Comparison of ENCODE assay signal across 1 cellular context in the genomic region with DNA sequence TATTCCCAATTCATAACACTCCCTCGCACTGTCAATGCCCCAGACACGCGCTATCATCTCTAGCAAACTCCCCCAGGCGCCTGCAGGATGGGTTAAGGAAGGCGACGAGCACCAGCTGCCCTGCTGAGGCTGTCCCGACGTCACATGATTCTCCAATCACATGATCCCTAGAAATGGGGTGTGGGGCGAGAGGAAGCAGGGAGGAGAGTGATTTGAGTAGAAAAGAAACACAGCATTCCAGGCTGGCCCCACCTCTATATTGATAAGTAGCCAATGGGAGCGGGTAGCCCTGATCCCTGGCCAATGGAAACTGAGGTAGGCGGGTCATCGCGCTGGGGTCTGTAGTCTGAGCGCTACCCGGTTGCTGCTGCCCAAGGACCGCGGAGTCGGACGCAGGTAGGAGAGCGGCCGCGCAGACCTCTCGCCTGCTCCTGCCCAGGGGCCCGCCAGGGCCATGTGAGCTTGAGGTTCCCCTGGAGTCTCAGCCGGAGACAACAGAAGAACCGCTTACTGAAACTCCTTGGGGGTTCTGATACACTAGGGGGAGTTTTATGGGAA.
TF ChIP-seq lines count a peak whose summit lies in the region.

A gene (plus strand): TSS at position 364 of the 558 bp plus-strand sequence. CDS start 3,863 bp downstream, outside the sequence.

TF ChIP-seq in K562, 482 proteins besides CTCF, POLR2A, EP300 and RAD21 (continued from another document and continues in another):
- TF ChIP-seq, protein P1, sequence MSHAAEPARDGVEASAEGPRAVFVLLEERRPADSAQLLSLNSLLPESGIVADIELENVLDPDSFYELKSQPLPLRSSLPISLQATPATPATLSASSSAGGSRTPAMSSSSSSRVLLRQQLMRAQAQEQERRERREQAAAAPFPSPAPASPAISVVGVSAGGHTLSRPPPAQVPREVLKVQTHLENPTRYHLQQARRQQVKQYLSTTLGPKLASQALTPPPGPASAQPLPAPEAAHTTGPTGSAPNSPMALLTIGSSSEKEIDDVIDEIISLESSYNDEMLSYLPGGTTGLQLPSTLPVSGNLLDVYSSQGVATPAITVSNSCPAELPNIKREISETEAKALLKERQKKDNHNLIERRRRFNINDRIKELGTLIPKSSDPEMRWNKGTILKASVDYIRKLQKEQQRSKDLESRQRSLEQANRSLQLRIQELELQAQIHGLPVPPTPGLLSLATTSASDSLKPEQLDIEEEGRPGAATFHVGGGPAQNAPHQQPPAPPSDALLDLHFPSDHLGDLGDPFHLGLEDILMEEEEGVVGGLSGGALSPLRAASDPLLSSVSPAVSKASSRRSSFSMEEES (CRISPR knock-in tag; IDR thresholded peaks at IDR 0.05), result peak; percentile 96
- TF ChIP-seq FOXJ2 (tag; IDR thresholded peaks at IDR 0.05) (peak; percentile 45; the same call in 1 of the 2 replicates), SRF (CRISPR knock-in tag; IDR thresholded peaks at IDR 0.05) (peak in 1 of 2 experiments; percentile 89; a peak in 1 of 4 replicates), RNF2 (IDR thresholded peaks at IDR 0.05) (peak; percentile 40; the same call in 1 of the 2 replicates), ZNF589 (CRISPR knock-in tag; IDR thresholded peaks at IDR 0.05; ENCODE audit: low read depth) (peak; percentile 39; the same call in 1 of the 2 replicates), NONO (IDR thresholded peaks at IDR 0.05; ENCODE audit: low read depth in 2 of 2, low read length in 1 of 2) (no peak), POU5F1 (IDR thresholded peaks at IDR 0.05; ENCODE audit: borderline replicate concordance, low read depth, low read length, partially characterized antibody) (no peak), NEUROD1 (IDR thresholded peaks at IDR 0.05; ENCODE audit: borderline replicate concordance, low read depth, low read length, partially characterized antibody) (peak; percentile 69), ZNF586 (CRISPR knock-in tag; conservative IDR thresholded peaks at IDR 0.05) (no peak), FOS (IDR thresholded peaks at IDR 0.05; ENCODE audit: extremely low read depth, insufficient read length) (peak; percentile 92), RCOR1 (IDR thresholded peaks at IDR 0.05; ENCODE audit: borderline replicate concordance in 1 of 2, low read depth in 2 of 2, low read length in 2 of 2) (peak in 1 of 2 experiments; percentile 90; a peak in 2 of 4 replicates), NRF1 (conservative IDR thresholded peaks at IDR 0.05 in 1 of 2, IDR thresholded peaks at IDR 0.05 in 1 of 2) (peak; percentile 63 to 72), POLR2AphosphoS5 (IDR thresholded peaks at IDR 0.05; ENCODE audit: control insufficient read depth, insufficient read depth, low read depth, low read length) (no peak), TEAD4 (IDR thresholded peaks at IDR 0.05; ENCODE audit: low read length) (peak; percentile 68), TEAD4 (CRISPR knock-in tag; IDR thresholded peaks at IDR 0.05; ENCODE audit: borderline replicate concordance) (peak; percentile 60; the same call in 1 of the 2 replicates), CBFA2T3 (IDR thresholded peaks at IDR 0.05) (peak; percentile 46; the same call in 1 of the 2 replicates), ZNF316 (IDR thresholded peaks at IDR 0.05) (no peak), ZKSCAN1 (IDR thresholded peaks at IDR 0.05; ENCODE audit: low read depth, low read length) (0 out of 2 replicates have a peak, but pooled peaks have one; percentile 19), ZEB2 (IDR thresholded peaks at IDR 0.05) (peak; percentile 35; the same call in 1 of the 2 replicates), TBP (optimal IDR thresholded peaks at IDR 0.05; ENCODE audit: low read depth, low read length) (peak; percentile 52), GTF2E2 (tag; IDR thresholded peaks at IDR 0.05) (peak; percentile 58; the same call in 1 of the 2 replicates), RBM14 (IDR thresholded peaks at IDR 0.05; ENCODE audit: borderline replicate concordance, insufficient read depth, low read depth, low read length) (no peak), BHLHE40 (IDR thresholded peaks at IDR 0.05; ENCODE audit: low read length) (peak; percentile 50), ZNF165 (CRISPR knock-in tag; IDR thresholded peaks at IDR 0.05; ENCODE audit: borderline replicate concordance) (no peak), DACH1 (IDR thresholded peaks at IDR 0.05; ENCODE audit: partially characterized antibody) (peak; percentile 36), RBM25 (IDR thresholded peaks at IDR 0.05; ENCODE audit: low read depth, low read length, severe bottlenecking) (peak; percentile 81), ZBTB7A (IDR thresholded peaks at IDR 0.05; ENCODE audit: borderline replicate concordance, control insufficient read depth, low read depth, low read length) (peak; percentile 3; the same call in 1 of the 2 replicates), DNMT1 (IDR thresholded peaks at IDR 0.05) (no peak), SIRT6 (IDR thresholded peaks at IDR 0.05; ENCODE audit: low read depth, low read length) (no peak), SIN3B (IDR thresholded peaks at IDR 0.05; ENCODE audit: low read depth) (peak; percentile 91), ELF1 (tag; IDR thresholded peaks at IDR 0.05) (peak; percentile 38; the same call in 1 of the 2 replicates), SRSF1 (IDR thresholded peaks at IDR 0.05; ENCODE audit: low read depth, low read length) (no peak), MAZ (CRISPR knock-in tag; conservative IDR thresholded peaks at IDR 0.05 in 1 of 2, IDR thresholded peaks at IDR 0.05 in 1 of 2) (peak; percentile 34 to 72; a peak in 2 of 4 replicates), NFYB (IDR thresholded peaks at IDR 0.05; ENCODE audit: extremely low read depth, insufficient read length) (peak; percentile 96), OTX1 (CRISPR knock-in tag; IDR thresholded peaks at IDR 0.05) (no peak), RBBP5 (IDR thresholded peaks at IDR 0.05; ENCODE audit: borderline replicate concordance, insufficient read depth, low read length, poor library complexity, severe bottlenecking) (peak; percentile 40), CTBP1 (IDR thresholded peaks at IDR 0.05; ENCODE audit: borderline replicate concordance) (peak; percentile 33; the same call in 1 of the 2 replicates)
- TF ChIP-seq, protein P2, sequence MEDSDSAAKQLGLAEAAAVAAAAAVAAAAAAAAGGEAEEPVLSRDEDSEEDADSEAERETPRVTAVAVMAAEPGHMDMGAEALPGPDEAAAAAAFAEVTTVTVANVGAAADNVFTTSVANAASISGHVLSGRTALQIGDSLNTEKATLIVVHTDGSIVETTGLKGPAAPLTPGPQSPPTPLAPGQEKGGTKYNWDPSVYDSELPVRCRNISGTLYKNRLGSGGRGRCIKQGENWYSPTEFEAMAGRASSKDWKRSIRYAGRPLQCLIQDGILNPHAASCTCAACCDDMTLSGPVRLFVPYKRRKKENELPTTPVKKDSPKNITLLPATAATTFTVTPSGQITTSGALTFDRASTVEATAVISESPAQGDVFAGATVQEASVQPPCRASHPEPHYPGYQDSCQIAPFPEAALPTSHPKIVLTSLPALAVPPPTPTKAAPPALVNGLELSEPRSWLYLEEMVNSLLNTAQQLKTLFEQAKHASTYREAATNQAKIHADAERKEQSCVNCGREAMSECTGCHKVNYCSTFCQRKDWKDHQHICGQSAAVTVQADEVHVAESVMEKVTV (CRISPR knock-in tag; IDR thresholded peaks at IDR 0.05), result no peak
- TF ChIP-seq, protein P3, sequence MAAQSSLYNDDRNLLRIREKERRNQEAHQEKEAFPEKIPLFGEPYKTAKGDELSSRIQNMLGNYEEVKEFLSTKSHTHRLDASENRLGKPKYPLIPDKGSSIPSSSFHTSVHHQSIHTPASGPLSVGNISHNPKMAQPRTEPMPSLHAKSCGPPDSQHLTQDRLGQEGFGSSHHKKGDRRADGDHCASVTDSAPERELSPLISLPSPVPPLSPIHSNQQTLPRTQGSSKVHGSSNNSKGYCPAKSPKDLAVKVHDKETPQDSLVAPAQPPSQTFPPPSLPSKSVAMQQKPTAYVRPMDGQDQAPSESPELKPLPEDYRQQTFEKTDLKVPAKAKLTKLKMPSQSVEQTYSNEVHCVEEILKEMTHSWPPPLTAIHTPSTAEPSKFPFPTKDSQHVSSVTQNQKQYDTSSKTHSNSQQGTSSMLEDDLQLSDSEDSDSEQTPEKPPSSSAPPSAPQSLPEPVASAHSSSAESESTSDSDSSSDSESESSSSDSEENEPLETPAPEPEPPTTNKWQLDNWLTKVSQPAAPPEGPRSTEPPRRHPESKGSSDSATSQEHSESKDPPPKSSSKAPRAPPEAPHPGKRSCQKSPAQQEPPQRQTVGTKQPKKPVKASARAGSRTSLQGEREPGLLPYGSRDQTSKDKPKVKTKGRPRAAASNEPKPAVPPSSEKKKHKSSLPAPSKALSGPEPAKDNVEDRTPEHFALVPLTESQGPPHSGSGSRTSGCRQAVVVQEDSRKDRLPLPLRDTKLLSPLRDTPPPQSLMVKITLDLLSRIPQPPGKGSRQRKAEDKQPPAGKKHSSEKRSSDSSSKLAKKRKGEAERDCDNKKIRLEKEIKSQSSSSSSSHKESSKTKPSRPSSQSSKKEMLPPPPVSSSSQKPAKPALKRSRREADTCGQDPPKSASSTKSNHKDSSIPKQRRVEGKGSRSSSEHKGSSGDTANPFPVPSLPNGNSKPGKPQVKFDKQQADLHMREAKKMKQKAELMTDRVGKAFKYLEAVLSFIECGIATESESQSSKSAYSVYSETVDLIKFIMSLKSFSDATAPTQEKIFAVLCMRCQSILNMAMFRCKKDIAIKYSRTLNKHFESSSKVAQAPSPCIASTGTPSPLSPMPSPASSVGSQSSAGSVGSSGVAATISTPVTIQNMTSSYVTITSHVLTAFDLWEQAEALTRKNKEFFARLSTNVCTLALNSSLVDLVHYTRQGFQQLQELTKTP (IDR thresholded peaks at IDR 0.05; ENCODE audit: low read depth in 1 of 2, partially characterized antibody in 2 of 2), result peak in 1 of 2 experiments; percentile 84
- TF ChIP-seq, protein P4, sequence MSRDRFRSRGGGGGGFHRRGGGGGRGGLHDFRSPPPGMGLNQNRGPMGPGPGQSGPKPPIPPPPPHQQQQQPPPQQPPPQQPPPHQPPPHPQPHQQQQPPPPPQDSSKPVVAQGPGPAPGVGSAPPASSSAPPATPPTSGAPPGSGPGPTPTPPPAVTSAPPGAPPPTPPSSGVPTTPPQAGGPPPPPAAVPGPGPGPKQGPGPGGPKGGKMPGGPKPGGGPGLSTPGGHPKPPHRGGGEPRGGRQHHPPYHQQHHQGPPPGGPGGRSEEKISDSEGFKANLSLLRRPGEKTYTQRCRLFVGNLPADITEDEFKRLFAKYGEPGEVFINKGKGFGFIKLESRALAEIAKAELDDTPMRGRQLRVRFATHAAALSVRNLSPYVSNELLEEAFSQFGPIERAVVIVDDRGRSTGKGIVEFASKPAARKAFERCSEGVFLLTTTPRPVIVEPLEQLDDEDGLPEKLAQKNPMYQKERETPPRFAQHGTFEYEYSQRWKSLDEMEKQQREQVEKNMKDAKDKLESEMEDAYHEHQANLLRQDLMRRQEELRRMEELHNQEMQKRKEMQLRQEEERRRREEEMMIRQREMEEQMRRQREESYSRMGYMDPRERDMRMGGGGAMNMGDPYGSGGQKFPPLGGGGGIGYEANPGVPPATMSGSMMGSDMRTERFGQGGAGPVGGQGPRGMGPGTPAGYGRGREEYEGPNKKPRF (IDR thresholded peaks at IDR 0.05; ENCODE audit: low read depth, low read length), result no peak
- TF ChIP-seq, protein P5, sequence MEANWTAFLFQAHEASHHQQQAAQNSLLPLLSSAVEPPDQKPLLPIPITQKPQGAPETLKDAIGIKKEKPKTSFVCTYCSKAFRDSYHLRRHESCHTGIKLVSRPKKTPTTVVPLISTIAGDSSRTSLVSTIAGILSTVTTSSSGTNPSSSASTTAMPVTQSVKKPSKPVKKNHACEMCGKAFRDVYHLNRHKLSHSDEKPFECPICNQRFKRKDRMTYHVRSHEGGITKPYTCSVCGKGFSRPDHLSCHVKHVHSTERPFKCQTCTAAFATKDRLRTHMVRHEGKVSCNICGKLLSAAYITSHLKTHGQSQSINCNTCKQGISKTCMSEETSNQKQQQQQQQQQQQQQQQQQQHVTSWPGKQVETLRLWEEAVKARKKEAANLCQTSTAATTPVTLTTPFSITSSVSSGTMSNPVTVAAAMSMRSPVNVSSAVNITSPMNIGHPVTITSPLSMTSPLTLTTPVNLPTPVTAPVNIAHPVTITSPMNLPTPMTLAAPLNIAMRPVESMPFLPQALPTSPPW (CRISPR knock-in tag; IDR thresholded peaks at IDR 0.05), result peak; percentile 81
- TF ChIP-seq, protein P6, sequence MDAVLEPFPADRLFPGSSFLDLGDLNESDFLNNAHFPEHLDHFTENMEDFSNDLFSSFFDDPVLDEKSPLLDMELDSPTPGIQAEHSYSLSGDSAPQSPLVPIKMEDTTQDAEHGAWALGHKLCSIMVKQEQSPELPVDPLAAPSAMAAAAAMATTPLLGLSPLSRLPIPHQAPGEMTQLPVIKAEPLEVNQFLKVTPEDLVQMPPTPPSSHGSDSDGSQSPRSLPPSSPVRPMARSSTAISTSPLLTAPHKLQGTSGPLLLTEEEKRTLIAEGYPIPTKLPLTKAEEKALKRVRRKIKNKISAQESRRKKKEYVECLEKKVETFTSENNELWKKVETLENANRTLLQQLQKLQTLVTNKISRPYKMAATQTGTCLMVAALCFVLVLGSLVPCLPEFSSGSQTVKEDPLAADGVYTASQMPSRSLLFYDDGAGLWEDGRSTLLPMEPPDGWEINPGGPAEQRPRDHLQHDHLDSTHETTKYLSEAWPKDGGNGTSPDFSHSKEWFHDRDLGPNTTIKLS (IDR thresholded peaks at IDR 0.05; ENCODE audit: borderline replicate concordance, low read depth), result peak; percentile 47; the same call in 1 of the 2 replicates
- TF ChIP-seq, protein P7, sequence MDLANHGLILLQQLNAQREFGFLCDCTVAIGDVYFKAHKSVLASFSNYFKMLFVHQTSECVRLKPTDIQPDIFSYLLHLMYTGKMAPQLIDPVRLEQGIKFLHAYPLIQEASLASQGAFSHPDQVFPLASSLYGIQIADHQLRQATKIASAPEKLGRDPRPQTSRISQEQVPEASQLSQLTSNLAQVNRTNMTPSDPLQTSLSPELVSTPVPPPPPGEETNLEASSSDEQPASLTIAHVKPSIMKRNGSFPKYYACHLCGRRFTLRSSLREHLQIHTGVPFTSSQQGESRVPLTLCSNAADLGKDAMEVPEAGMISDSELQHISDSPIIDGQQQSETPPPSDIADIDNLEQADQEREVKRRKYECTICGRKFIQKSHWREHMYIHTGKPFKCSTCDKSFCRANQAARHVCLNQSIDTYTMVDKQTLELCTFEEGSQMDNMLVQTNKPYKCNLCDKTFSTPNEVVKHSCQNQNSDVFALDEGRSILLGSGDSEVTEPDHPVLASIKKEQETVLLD (IDR thresholded peaks at IDR 0.05), result peak; percentile 31; the same call in 1 of the 2 replicates
- TF ChIP-seq, protein P8, sequence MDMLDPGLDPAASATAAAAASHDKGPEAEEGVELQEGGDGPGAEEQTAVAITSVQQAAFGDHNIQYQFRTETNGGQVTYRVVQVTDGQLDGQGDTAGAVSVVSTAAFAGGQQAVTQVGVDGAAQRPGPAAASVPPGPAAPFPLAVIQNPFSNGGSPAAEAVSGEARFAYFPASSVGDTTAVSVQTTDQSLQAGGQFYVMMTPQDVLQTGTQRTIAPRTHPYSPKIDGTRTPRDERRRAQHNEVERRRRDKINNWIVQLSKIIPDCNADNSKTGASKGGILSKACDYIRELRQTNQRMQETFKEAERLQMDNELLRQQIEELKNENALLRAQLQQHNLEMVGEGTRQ (CRISPR knock-in tag; IDR thresholded peaks at IDR 0.05), result peak; percentile 97
- TF ChIP-seq, protein P9, sequence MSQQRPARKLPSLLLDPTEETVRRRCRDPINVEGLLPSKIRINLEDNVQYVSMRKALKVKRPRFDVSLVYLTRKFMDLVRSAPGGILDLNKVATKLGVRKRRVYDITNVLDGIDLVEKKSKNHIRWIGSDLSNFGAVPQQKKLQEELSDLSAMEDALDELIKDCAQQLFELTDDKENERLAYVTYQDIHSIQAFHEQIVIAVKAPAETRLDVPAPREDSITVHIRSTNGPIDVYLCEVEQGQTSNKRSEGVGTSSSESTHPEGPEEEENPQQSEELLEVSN (IDR thresholded peaks at IDR 0.05; ENCODE audit: borderline replicate concordance in 1 of 2, extremely low read depth in 1 of 2, insufficient read depth in 1 of 2, insufficient read length in 1 of 2, low read depth in 1 of 2, low read length in 1 of 2, poor library complexity in 1 of 2, severe bottlenecking in 1 of 2), result peak; percentile 13 to 81
